Comparison of ENCODE assay signal across 8 cellular contexts in genomic region chr9:95004452-95005275, GRCh38.
A peak's percentile ranks its signal among the peaks of the same experiment; 100 is the strongest.
DNase-seq lines count a peak whose midpoint lies in the region; ATAC-seq, FAIRE-seq and TF ChIP-seq lines count a peak whose summit lies in the region.

No MANE protein-coding gene starts in this region.

- H3K4me3 ChIP-seq in breast epithelium (peak overlapping the region; percentile 70 to 89 (median 72)), keratinocyte (ENCODE audit: control insufficient read depth in 2 of 3, extremely low read depth in 1 of 3, insufficient read depth in 2 of 3, low read depth in 1 of 3, low read length in 3 of 3) (peak overlapping the region; percentile 77 to 90 (median 87))

- no peaks in the 10 kb centered on the region for H3K36me3 ChIP-seq in breast epithelium
- peaks cover 0 to 13% of the 10 kb centered on the region in 2 experiments for H3K36me3 ChIP-seq in keratinocyte (ENCODE audit: control insufficient read depth in 2 of 2, extremely low read depth in 1 of 2, insufficient read depth in 2 of 2, low read length in 2 of 2)

- no peak for TF ChIP-seq POLR2A in breast epithelium (IDR thresholded peaks at IDR 0.05)

- FAIRE-seq in keratinocyte (lab: Jason Lieb, UNC) = no peak

- peak overlapping the region; percentile 98 for H3K9ac ChIP-seq in keratinocyte (ENCODE audit: control insufficient read depth, extremely low read depth, insufficient read depth, low read length)

- peak; percentile 65 for ATAC-seq in GM18502 (IDR thresholded peaks at IDR 0.05; ENCODE audit: poor library complexity, unreplicated experiment)
- peak; percentile 71 for ATAC-seq in HG03354 (IDR thresholded peaks at IDR 0.05; ENCODE audit: poor library complexity, severe bottlenecking, unreplicated experiment)

- H3K4me1 ChIP-seq in breast epithelium (no peaks in the 10 kb centered on the region), keratinocyte (ENCODE audit: control insufficient read depth, extremely low read depth, insufficient read depth, low read length) (peaks cover 28% of the 10 kb centered on the region)

- peak; percentile 19 for DNase-seq in 8988T
- peak; percentile 51 for DNase-seq in SK-N-DZ (ENCODE audit: low spot score)
- no peak for DNase-seq in breast epithelium (ENCODE audit: low spot score in 2 of 2)
- DNase-seq in keratinocyte (ENCODE audit: low read depth, low spot score) = no peak
- peak; percentile 10 to 32 for DNase-seq in stimulated activated CD4-positive, alpha-beta T cell treated with anti-CD3 and anti-CD28 coated beads, Interleukin-4, amount 100 ng/mL, for 4 hours
- no peak for DNase-seq in NCI-H187 (lab: John Stamatoyannopoulos, UW)

- no peaks in the 10 kb centered on the region for H3K9me1 ChIP-seq in keratinocyte (ENCODE audit: control insufficient read depth, extremely low read depth, insufficient read depth, low read length)

- peak overlapping the region; percentile 84 for H3K4me2 ChIP-seq in keratinocyte (ENCODE audit: control insufficient read depth, extremely low read depth, insufficient read depth, low read depth, low read length)

- intact Hi-C loops in breast epithelium (cut with DNase I; ENCODE audit: low total_unique reads) = no loop called here

- dilution Hi-C loops in keratinocyte (cut with MboI; ENCODE audit: extremely low pct_ligation_motif_present, low sequenced_read_pairs) = no loop called here

- H3K9me3 ChIP-seq in breast epithelium (no peaks in the 10 kb centered on the region), keratinocyte (ENCODE audit: control insufficient read depth, low read depth, low read length) (no peaks in the 10 kb centered on the region)

- peak overlapping the region; percentile 66 for H2AFZ ChIP-seq in keratinocyte (ENCODE audit: control insufficient read depth, low read length)

- peak overlapping the region; percentile 93 to 95 for H3K27ac ChIP-seq in breast epithelium
- H3K27ac ChIP-seq in keratinocyte (ENCODE audit: control insufficient read depth, insufficient read depth, low read length) = peak overlapping the region; percentile 95

- peaks cover 43% of the 10 kb centered on the region for H3K79me2 ChIP-seq in keratinocyte (ENCODE audit: control insufficient read depth, insufficient read depth, low read length)

- no peaks in the 10 kb centered on the region for H4K20me1 ChIP-seq in keratinocyte (ENCODE audit: control insufficient read depth, extremely low read depth, insufficient read depth, low read length)

- H3K27me3 ChIP-seq in breast epithelium (no peaks in the 10 kb centered on the region), keratinocyte (ENCODE audit: control insufficient read depth, extremely low read depth, insufficient read depth, low read length) (no peaks in the 10 kb centered on the region)

- TF ChIP-seq CTCF in breast epithelium (IDR thresholded peaks at IDR 0.05) (no peak), keratinocyte (optimal IDR thresholded peaks at IDR 0.05 in 1 of 3, IDR thresholded peaks at IDR 0.05 in 1 of 3, conservative IDR thresholded peaks at IDR 0.05 in 1 of 3; ENCODE audit: extremely low read depth in 1 of 3, insufficient read depth in 2 of 3, low read length in 3 of 3) (no peak)

Comparison
In these comparisons a context has a peak if more than half of its experiments do, and no peak if none do; other contexts are left out.
1. DNase-seq: peak in 8988T (single experiment), SK-N-DZ (single experiment) and stimulated activated CD4-positive, alpha-beta T cell treated with anti-CD3 and anti-CD28 coated beads, Interleukin-4, amount 100 ng/mL, for 4 hours (2 of 2); none in breast epithelium (0 of 2), keratinocyte (single experiment) and NCI-H187 (0 of 2).